9 cellular contexts compared by ENCODE assay signal in genomic region chr1:153742411-153743142, GRCh38. TPM values are rescaled to one million over a fixed set of nuclear protein-coding genes. Genes with fewer than 3 reads are reported as not detected.
A peak's percentile ranks its signal among the peaks of the same experiment; 100 is the strongest.
DNase-seq lines count a peak whose midpoint lies in the region; ATAC-seq and TF ChIP-seq lines count a peak whose summit lies in the region.
"Had no signal": no experiment of that assay in that cellular context is flagged by ENCODE, and none has a peak within 500 bp of the region (broad histone marks: within the 10 kb centered on the region; RNA-seq: fewer than 3 reads in every experiment).

No MANE protein-coding gene starts in this region.

- intact Hi-C loops in left lung (cut with DNase I): loop anchor here in 1 of 2 donors (10.0 kb wide), 1 partner anchor 68 kb away; the partner anchor contains the start of genes ILF2 and NPR1

- H4K20me1 ChIP-seq in OCI-LY1 (ENCODE audit: insufficient read depth, low read length): no peaks in the 10 kb centered on the region

- H3K9me3 ChIP-seq in OCI-LY1 (ENCODE audit: low read length): no peaks in the 10 kb centered on the region
- no peaks in the 10 kb centered on the region for H3K9me3 ChIP-seq in left lung

- no peaks in the 10 kb centered on the region for H3F3A ChIP-seq in OCI-LY1 (ENCODE audit: insufficient read depth, low read length)

- H3K27me3 ChIP-seq in OCI-LY1 (ENCODE audit: insufficient read depth, low read length) (no peaks in the 10 kb centered on the region), left lung (no peaks in the 10 kb centered on the region)

- no peak overlapping the region for H2AFZ ChIP-seq in OCI-LY1 (ENCODE audit: low read length)

- peak; percentile 78 for ATAC-seq in GM21786 (IDR thresholded peaks at IDR 0.05; ENCODE audit: unreplicated experiment)
- ATAC-seq in left lung: peak; percentile 79
- ATAC-seq in GM19328 (IDR thresholded peaks at IDR 0.05; ENCODE audit: unreplicated experiment): no peak

- H3K27ac ChIP-seq in OCI-LY1 (ENCODE audit: low read depth, low read length, poor library complexity, severe bottlenecking) (peak overlapping the region; percentile 31), left lung (peak overlapping the region; percentile 20 to 26)
- H3K27ac ChIP-seq: HL-60 had no signal

- peaks cover 62% of the 10 kb centered on the region for H3K36me3 ChIP-seq in OCI-LY1 (ENCODE audit: insufficient read depth, low read length)
- peaks cover 0 to 84% of the 10 kb centered on the region in 2 donors for H3K36me3 ChIP-seq in left lung

- H3K9me2 ChIP-seq in OCI-LY1 (ENCODE audit: low read depth, low read length): no peaks in the 10 kb centered on the region

- peak; percentile 17 for DNase-seq in GDM1 (lab: John Stamatoyannopoulos, UW)
- DNase-seq in left lung: no peak
- DNase-seq in NCI-H1436 (lab: John Stamatoyannopoulos, UW): no peak
- no peak for DNase-seq in cerebellar cortex (ENCODE audit: low spot score)
- DNase-seq in putamen (ENCODE audit: low spot score): no peak

- no peak overlapping the region for H3K9ac ChIP-seq in OCI-LY1 (ENCODE audit: low read length)

- H3K4me1 ChIP-seq in OCI-LY1 (ENCODE audit: insufficient read depth, low read length, severe bottlenecking): peaks cover 15% of the 10 kb centered on the region
- peaks cover 4 to 15% of the 10 kb centered on the region in 2 donors for H3K4me1 ChIP-seq in left lung

- H3K4me3 ChIP-seq in OCI-LY1 (ENCODE audit: low read depth, low read length, poor library complexity, severe bottlenecking) (no peak overlapping the region), left lung (no peak overlapping the region)

- TF ChIP-seq CTCF in OCI-LY1 (IDR thresholded peaks at IDR 0.05; ENCODE audit: low read length): no peak
- TF ChIP-seq CTCF in left lung (IDR thresholded peaks at IDR 0.05): no peak

- no peaks in the 10 kb centered on the region for H3K79me2 ChIP-seq in OCI-LY1 (ENCODE audit: insufficient read depth, low read length)

- H3K4me2 ChIP-seq in OCI-LY1 (ENCODE audit: low read length): no peak overlapping the region

RNA-seq across cellular contexts. Expression of gene INTS3, which starts 14.7 kb away (rescaled TPM):
- total RNA-seq in left lung: 10 to 100 TPM; 50.5 to 57.5 TPM

RNA-seq across cellular contexts. Expression of gene SLC27A3, which starts 32.6 kb away (rescaled TPM):
- total RNA-seq in left lung: 10 to 100 TPM; 56.5 to 68.6 TPM
